Comparison of ENCODE assay signal across 8 cellular contexts in genomic region chr2:104434363-104434792, GRCh38.
DNase-seq lines count a peak whose midpoint lies in the region; ATAC-seq lines count a peak whose summit lies in the region.

No MANE protein-coding gene starts in this region.

- H3K9ac ChIP-seq in adipocyte (ENCODE audit: low read length) (no peak overlapping the region), mesenchymal stem cell (ENCODE audit: low read length) (no peak overlapping the region)

- no peak overlapping the region for H2AFZ ChIP-seq in mesenchymal stem cell (ENCODE audit: low read depth, low read length)

- H2BK15ac ChIP-seq in mesenchymal stem cell (ENCODE audit: low read depth, poor library complexity, severe bottlenecking) = no peak overlapping the region

- no peak overlapping the region for H2BK5ac ChIP-seq in mesenchymal stem cell (ENCODE audit: low read depth, low read length, poor library complexity, severe bottlenecking)

- no peak overlapping the region for H4K8ac ChIP-seq in mesenchymal stem cell (ENCODE audit: low read length)

- ATAC-seq in GM21360 (IDR thresholded peaks at IDR 0.05; ENCODE audit: unreplicated experiment) = peak; percentile 94

- no peak overlapping the region for H2BK12ac ChIP-seq in mesenchymal stem cell (ENCODE audit: low read length in 2 of 2)

- H3K27me3 ChIP-seq in adipocyte (replicated peaks; ENCODE audit: control insufficient read depth, insufficient read depth, low read length) = peaks cover 4% of the 10 kb centered on the region
- no peaks in the 10 kb centered on the region for H3K27me3 ChIP-seq in mesenchymal stem cell (ENCODE audit: control insufficient read depth in 1 of 2, insufficient read depth in 1 of 2, low read length in 2 of 2)

- H3K79me1 ChIP-seq in mesenchymal stem cell (replicated peaks; ENCODE audit: low read length, poor library complexity, severe bottlenecking) = no peaks in the 10 kb centered on the region

- DNase-seq in G401 (ENCODE audit: low spot score) (peak; percentile 13), HT-29 (ENCODE audit: low spot score) (peak; percentile 40), adipocyte (ENCODE audit: low read depth) (no peak), mesenchymal stem cell (no peak), RKO (ENCODE audit: low spot score) (no peak), SHP77 treated with DMSO at 0.1 percent for 48 hours (lab: John Stamatoyannopoulos, UW) (no peak)
- DNase-seq in stimulated activated CD4-positive, alpha-beta T cell treated with anti-CD3 and anti-CD28 coated beads, Interleukin-4, amount 100 ng/mL, for 1 hour = no peak

- H3K14ac ChIP-seq in mesenchymal stem cell (ENCODE audit: low read length in 2 of 2) = no peak overlapping the region

- H3K36me3 ChIP-seq in adipocyte (ENCODE audit: control insufficient read depth, insufficient read depth, low read length, severe bottlenecking) (no peaks in the 10 kb centered on the region), mesenchymal stem cell (ENCODE audit: control insufficient read depth in 1 of 2, insufficient read depth in 2 of 2, low read depth in 1 of 2, low read length in 2 of 2) (no peaks in the 10 kb centered on the region)

- no peak overlapping the region for H3K18ac ChIP-seq in mesenchymal stem cell (ENCODE audit: low read depth in 1 of 2, low read length in 2 of 2)

- H3K4me2 ChIP-seq in mesenchymal stem cell (ENCODE audit: low read length, poor library complexity, severe bottlenecking) = peak overlapping the region; percentile 37

- peak overlapping the region; percentile 4 for H3K27ac ChIP-seq in mesenchymal stem cell (ENCODE audit: low read length, poor library complexity, severe bottlenecking)

- 5% methylated on average over 12 of the region's 13 CpGs for WGBS in mesenchymal stem cell

- no peak overlapping the region for H2AK5ac ChIP-seq in mesenchymal stem cell (ENCODE audit: low read length, severe bottlenecking)

- H3K4me1 ChIP-seq in adipocyte (ENCODE audit: control insufficient read depth, insufficient read depth, low read length) (no peaks in the 10 kb centered on the region), mesenchymal stem cell (ENCODE audit: control insufficient read depth, insufficient read depth, low read depth, low read length) (peaks cover 2% of the 10 kb centered on the region)

- H4K91ac ChIP-seq in mesenchymal stem cell (ENCODE audit: low read length) = no peak overlapping the region

- H2BK120ac ChIP-seq in mesenchymal stem cell (ENCODE audit: low read depth, low read length) = no peak overlapping the region

- H3K9me3 ChIP-seq in adipocyte (ENCODE audit: control insufficient read depth, low read length) (no peaks in the 10 kb centered on the region), mesenchymal stem cell (ENCODE audit: control insufficient read depth, low read length) (no peaks in the 10 kb centered on the region)

- H3K4ac ChIP-seq in mesenchymal stem cell (ENCODE audit: low read depth in 1 of 2, low read length in 2 of 2) = no peak overlapping the region

- H3K4me3 ChIP-seq in adipocyte (ENCODE audit: low read length) (peak overlapping the region; percentile 32), mesenchymal stem cell (ENCODE audit: insufficient read depth in 1 of 2, low read depth in 1 of 2, low read length in 2 of 2) (peak overlapping the region; percentile 5 to 55)

- in situ Hi-C loops in G401 (cut with HindIII; ENCODE audit: low sequenced_read_pairs) = no loop called here

- no peak overlapping the region for H3K23ac ChIP-seq in mesenchymal stem cell (ENCODE audit: low read length in 2 of 2)

Comparison
In these comparisons a context has a peak if more than half of its experiments do, and no peak if none do; other contexts are left out.
1. DNase-seq: peak in G401 (single experiment) and HT-29 (single experiment); none in adipocyte (single experiment), mesenchymal stem cell (single experiment), RKO (single experiment), stimulated activated CD4-positive, alpha-beta T cell treated with anti-CD3 and anti-CD28 coated beads, Interleukin-4, amount 100 ng/mL, for 1 hour (single experiment) and SHP77 treated with DMSO at 0.1 percent for 48 hours (single experiment).